Comparison of ENCODE assay signal across 31 cellular contexts in the genomic region with DNA sequence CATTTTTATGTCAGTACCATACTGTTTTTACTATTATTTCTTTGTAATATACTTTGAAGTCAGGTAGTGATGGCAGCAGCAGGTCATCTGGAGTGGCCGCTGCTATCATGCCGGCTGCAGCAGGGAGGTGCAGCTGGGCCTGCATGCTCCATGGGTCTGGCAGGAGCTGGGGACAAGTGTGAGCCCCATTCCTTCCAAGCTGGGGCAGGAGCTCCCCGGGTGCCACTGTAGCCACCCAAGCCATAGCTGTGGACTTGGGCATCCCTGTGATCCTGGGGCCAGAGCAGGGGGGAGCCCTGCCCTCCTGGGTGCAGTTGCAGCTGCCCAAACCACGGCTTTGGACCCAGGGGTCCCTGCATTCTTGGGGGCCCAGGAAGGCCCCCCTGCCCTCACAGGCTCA. TPM values are rescaled to one million over a fixed set of nuclear protein-coding genes. Genes with fewer than 3 reads are reported as not detected.
"Had no signal": no experiment of that assay in that cellular context is flagged by ENCODE, and none has a peak within 500 bp of the region (broad histone marks: within the 10 kb centered on the region; RNA-seq: fewer than 3 reads in every experiment).

No MANE protein-coding gene starts in this region.

- H3K27ac ChIP-seq: Peyer's patch, SJSA1 had no signal

- H3K27ac Mint-ChIP-seq: activated CD4-positive, alpha-beta memory T cell treated with anti-CD3 and anti-CD28 coated beads for 36 hours; activated CD4-positive, alpha-beta T cell treated with anti-CD3 and anti-CD28 coated beads for 36 hours; activated naive CD4-positive, alpha-beta T cell treated with anti-CD3 and anti-CD28 coated beads, Interleukin-2, amount 10 ng/mL, durations not matched to agents 7 days and 5 days; activated naive CD8-positive, alpha-beta T cell; activated naive CD8-positive, alpha-beta T cell treated with anti-CD3 and anti-CD28 coated beads, Interleukin-2, amount 50 U/mL, for 24 hours; brain; T-helper 1 cell treated with Interleukin-12 subunit alpha and Interleukin-12 subunit beta and Interleukin-4 antibody, amounts not matched to agents 30 μg/mL and 1 μg/mL, for 36 hours; T-helper 2 cell treated with Interferon-gamma antibody and Interleukin-4, amounts not matched to agents 5 μg/mL and 100 μg/mL, for 36 hours had no signal

- ATAC-seq: activated CD4-positive, alpha-beta T cell treated with anti-CD3 and anti-CD28 coated beads for 36 hours; activated CD4-positive, CD25-positive, alpha-beta regulatory T cell treated with anti-CD3 and anti-CD28 coated beads, Interleukin-2, amount 50 U/mL, for 24 hours; activated naive CD8-positive, alpha-beta T cell treated with anti-CD3 and anti-CD28 coated beads, Interleukin-2, amount 50 U/mL, for 24 hours; PC-3 had no signal

- H3K9me3 ChIP-seq: Peyer's patch, SJSA1, SK-N-SH had no signal

- H3K4me3 Mint-ChIP-seq: activated CD4-positive, alpha-beta memory T cell treated with anti-CD3 and anti-CD28 coated beads for 36 hours; activated CD4-positive, alpha-beta T cell treated with anti-CD3 and anti-CD28 coated beads for 36 hours; activated naive CD4-positive, alpha-beta T cell treated with anti-CD3 and anti-CD28 coated beads, Interleukin-2, amount 10 ng/mL, durations not matched to agents 7 days and 5 days; activated naive CD8-positive, alpha-beta T cell; activated naive CD8-positive, alpha-beta T cell treated with anti-CD3 and anti-CD28 coated beads, Interleukin-2, amount 50 U/mL, for 24 hours; brain; T-helper 1 cell treated with Interleukin-12 subunit alpha and Interleukin-12 subunit beta and Interleukin-4 antibody, amounts not matched to agents 30 μg/mL and 1 μg/mL, for 36 hours; T-helper 2 cell treated with Interferon-gamma antibody and Interleukin-4, amounts not matched to agents 5 μg/mL and 100 μg/mL, for 36 hours had no signal

- H3K9ac ChIP-seq: SK-N-SH had no signal

- H3K36me3 ChIP-seq: Peyer's patch, SJSA1 had no signal

- DNase-seq: activated CD4-positive, alpha-beta memory T cell treated with anti-CD3 and anti-CD28 coated beads for 36 hours; activated CD4-positive, alpha-beta T cell treated with anti-CD3 and anti-CD28 coated beads for 36 hours; activated CD4-positive, alpha-beta T cell treated with anti-CD3 and anti-CD28 coated beads, Interleukin-2, amount 50 U/mL, for 1 hour; activated CD8-positive, alpha-beta memory T cell treated with anti-CD3 and anti-CD28 coated beads, Interleukin-2, amount 50 U/mL, for 4 hours; activated effector memory CD4-positive, alpha-beta T cell treated with Interleukin-2 at 50 U/mL for 16 hours; activated naive CD4-positive, alpha-beta T cell treated with anti-CD3 and anti-CD28 coated beads, Interleukin-2, amount 10 ng/mL, durations not matched to agents 7 days and 5 days; activated naive CD8-positive, alpha-beta T cell treated with anti-CD3 and anti-CD28 coated beads, Interleukin-2, amount 50 U/mL, for 24 hours; activated T-cell treated with anti-CD3 and anti-CD28 coated beads, Interleukin-2, amount 50 U/mL, for 48 hours; anterior cingulate cortex; caudate nucleus; cerebellar nuclear complex; NCI-H1092 treated with DMSO at 0.1 percent for 48 hours; NCI-H1417; NCI-H146; NCI-H187; NCI-H2029 treated with DMSO at 0.1 percent for 48 hours; NCI-H226; NCI-H446 treated with DMSO at 0.1 percent for 48 hours; NCI-H524; PC-3; Peyer's patch; RPMI8226; SHP77 treated with DMSO at 0.1 percent for 48 hours; SK-N-SH had no signal

- H3K4me3 ChIP-seq: Peyer's patch, SJSA1 had no signal

- H3K4me2 ChIP-seq: SK-N-SH had no signal

- H3K4me1 ChIP-seq: Peyer's patch, SJSA1 had no signal

- H3K4me1 Mint-ChIP-seq: activated CD4-positive, alpha-beta T cell treated with anti-CD3 and anti-CD28 coated beads for 36 hours; activated naive CD4-positive, alpha-beta T cell treated with anti-CD3 and anti-CD28 coated beads, Interleukin-2, amount 10 ng/mL, durations not matched to agents 7 days and 5 days; activated naive CD8-positive, alpha-beta T cell treated with anti-CD3 and anti-CD28 coated beads, Interleukin-2, amount 50 U/mL, for 24 hours had no signal

- H3K27me3 Mint-ChIP-seq: activated CD4-positive, alpha-beta memory T cell treated with anti-CD3 and anti-CD28 coated beads for 36 hours; activated naive CD4-positive, alpha-beta T cell treated with anti-CD3 and anti-CD28 coated beads, Interleukin-2, amount 10 ng/mL, durations not matched to agents 7 days and 5 days; activated naive CD8-positive, alpha-beta T cell treated with anti-CD3 and anti-CD28 coated beads, Interleukin-2, amount 50 U/mL, for 24 hours; brain had no signal

- H3K27me3 ChIP-seq: Peyer's patch, SJSA1 had no signal

- FAIRE-seq: TTC549 had no signal

- H3K9me3 Mint-ChIP-seq: activated CD4-positive, alpha-beta memory T cell treated with anti-CD3 and anti-CD28 coated beads for 36 hours; activated naive CD4-positive, alpha-beta T cell treated with anti-CD3 and anti-CD28 coated beads, Interleukin-2, amount 10 ng/mL, durations not matched to agents 7 days and 5 days; activated naive CD8-positive, alpha-beta T cell treated with anti-CD3 and anti-CD28 coated beads, Interleukin-2, amount 50 U/mL, for 24 hours; T-helper 1 cell treated with Interleukin-12 subunit alpha and Interleukin-12 subunit beta and Interleukin-4 antibody, amounts not matched to agents 30 μg/mL and 1 μg/mL, for 36 hours; T-helper 2 cell treated with Interferon-gamma antibody and Interleukin-4, amounts not matched to agents 5 μg/mL and 100 μg/mL, for 36 hours had no signal

- H3K36me3 Mint-ChIP-seq: activated CD4-positive, alpha-beta memory T cell treated with anti-CD3 and anti-CD28 coated beads for 36 hours; activated naive CD4-positive, alpha-beta T cell treated with anti-CD3 and anti-CD28 coated beads, Interleukin-2, amount 10 ng/mL, durations not matched to agents 7 days and 5 days; activated naive CD8-positive, alpha-beta T cell had no signal

RNA-seq across cellular contexts. Expression of gene CSRNP3, which starts 59.2 kb away (rescaled TPM):
- total RNA-seq: activated CD4-positive, alpha-beta memory T cell treated with anti-CD3 and anti-CD28 coated beads for 36 hours; activated CD4-positive, alpha-beta T cell treated with anti-CD3 and anti-CD28 coated beads for 36 hours; SJSA1 had no signal
